3 cellular contexts compared by ENCODE assay signal in the genomic region with DNA sequence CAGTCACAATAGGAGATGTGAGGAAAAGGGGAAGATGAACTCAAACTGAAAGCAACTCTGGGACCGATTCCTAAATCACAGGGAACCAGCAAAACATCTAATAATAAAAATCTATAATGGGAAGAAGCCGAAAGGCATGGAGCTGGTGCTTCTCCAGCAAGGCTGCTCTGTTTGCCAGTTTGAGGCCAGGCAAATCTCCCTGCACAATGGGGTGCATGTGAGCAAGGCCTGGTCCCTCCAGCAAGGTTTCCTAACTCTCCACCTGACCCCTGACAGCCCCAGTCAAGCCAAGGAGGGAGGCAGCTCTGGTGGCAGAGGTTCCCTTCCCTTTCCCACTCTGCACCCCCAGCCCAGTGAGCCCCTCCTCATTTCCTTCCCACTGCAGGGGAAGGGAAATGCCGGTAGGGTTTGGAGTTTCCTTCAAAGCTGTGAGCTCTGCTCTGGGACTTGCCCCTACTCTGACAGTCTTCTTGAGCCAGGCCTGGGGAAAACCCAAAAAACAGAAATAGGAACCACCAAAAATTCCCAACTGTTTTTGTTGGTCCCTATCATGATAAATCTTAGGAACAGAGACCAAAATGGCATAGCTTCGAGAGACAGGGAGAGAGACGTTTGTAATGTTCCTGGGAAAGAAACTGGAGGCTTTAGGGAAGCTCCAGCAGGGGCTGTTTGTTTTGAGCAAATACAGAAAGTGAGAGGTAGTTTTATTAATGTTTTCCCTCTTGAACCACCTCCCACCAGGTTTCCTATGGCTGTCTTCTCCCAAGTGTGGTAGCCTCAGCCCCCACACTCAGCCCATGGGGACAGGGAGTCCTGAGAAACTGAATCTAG.
TF ChIP-seq lines count a peak whose summit lies in the region.

No MANE protein-coding gene starts in this region.

TF ChIP-seq in SK-N-SH, 30 proteins besides CTCF, POLR2A, EP300 and RAD21 (continued from another document):
- TF ChIP-seq GABPA (IDR thresholded peaks at IDR 0.05; ENCODE audit: low read depth) (no peak), TEAD4 (IDR thresholded peaks at IDR 0.05; ENCODE audit: borderline replicate concordance, insufficient read depth) (no peak)
- TF ChIP-seq, protein P1, sequence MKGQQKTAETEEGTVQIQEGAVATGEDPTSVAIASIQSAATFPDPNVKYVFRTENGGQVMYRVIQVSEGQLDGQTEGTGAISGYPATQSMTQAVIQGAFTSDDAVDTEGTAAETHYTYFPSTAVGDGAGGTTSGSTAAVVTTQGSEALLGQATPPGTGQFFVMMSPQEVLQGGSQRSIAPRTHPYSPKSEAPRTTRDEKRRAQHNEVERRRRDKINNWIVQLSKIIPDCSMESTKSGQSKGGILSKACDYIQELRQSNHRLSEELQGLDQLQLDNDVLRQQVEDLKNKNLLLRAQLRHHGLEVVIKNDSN (IDR thresholded peaks at IDR 0.05; ENCODE audit: borderline replicate concordance, low read depth): no peak

TF ChIP-seq in SK-N-SH treated with all-trans-retinoic acid at 6 μM for 48 hours, 23 proteins besides CTCF, POLR2A, EP300 and RAD21 (continued from another document):
- TF ChIP-seq, protein P2, sequence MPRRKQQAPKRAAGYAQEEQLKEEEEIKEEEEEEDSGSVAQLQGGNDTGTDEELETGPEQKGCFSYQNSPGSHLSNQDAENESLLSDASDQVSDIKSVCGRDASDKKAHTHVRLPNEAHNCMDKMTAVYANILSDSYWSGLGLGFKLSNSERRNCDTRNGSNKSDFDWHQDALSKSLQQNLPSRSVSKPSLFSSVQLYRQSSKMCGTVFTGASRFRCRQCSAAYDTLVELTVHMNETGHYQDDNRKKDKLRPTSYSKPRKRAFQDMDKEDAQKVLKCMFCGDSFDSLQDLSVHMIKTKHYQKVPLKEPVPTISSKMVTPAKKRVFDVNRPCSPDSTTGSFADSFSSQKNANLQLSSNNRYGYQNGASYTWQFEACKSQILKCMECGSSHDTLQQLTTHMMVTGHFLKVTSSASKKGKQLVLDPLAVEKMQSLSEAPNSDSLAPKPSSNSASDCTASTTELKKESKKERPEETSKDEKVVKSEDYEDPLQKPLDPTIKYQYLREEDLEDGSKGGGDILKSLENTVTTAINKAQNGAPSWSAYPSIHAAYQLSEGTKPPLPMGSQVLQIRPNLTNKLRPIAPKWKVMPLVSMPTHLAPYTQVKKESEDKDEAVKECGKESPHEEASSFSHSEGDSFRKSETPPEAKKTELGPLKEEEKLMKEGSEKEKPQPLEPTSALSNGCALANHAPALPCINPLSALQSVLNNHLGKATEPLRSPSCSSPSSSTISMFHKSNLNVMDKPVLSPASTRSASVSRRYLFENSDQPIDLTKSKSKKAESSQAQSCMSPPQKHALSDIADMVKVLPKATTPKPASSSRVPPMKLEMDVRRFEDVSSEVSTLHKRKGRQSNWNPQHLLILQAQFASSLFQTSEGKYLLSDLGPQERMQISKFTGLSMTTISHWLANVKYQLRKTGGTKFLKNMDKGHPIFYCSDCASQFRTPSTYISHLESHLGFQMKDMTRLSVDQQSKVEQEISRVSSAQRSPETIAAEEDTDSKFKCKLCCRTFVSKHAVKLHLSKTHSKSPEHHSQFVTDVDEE (CRISPR knock-in tag; IDR thresholded peaks at IDR 0.05): no peak
- TF ChIP-seq, protein P3, sequence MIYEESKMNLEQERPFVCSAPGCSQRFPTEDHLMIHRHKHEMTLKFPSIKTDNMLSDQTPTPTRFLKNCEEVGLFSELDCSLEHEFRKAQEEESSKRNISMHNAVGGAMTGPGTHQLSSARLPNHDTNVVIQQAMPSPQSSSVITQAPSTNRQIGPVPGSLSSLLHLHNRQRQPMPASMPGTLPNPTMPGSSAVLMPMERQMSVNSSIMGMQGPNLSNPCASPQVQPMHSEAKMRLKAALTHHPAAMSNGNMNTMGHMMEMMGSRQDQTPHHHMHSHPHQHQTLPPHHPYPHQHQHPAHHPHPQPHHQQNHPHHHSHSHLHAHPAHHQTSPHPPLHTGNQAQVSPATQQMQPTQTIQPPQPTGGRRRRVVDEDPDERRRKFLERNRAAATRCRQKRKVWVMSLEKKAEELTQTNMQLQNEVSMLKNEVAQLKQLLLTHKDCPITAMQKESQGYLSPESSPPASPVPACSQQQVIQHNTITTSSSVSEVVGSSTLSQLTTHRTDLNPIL (CRISPR knock-in tag; IDR thresholded peaks at IDR 0.05; ENCODE audit: low read depth): no peak
- TF ChIP-seq, protein P4, sequence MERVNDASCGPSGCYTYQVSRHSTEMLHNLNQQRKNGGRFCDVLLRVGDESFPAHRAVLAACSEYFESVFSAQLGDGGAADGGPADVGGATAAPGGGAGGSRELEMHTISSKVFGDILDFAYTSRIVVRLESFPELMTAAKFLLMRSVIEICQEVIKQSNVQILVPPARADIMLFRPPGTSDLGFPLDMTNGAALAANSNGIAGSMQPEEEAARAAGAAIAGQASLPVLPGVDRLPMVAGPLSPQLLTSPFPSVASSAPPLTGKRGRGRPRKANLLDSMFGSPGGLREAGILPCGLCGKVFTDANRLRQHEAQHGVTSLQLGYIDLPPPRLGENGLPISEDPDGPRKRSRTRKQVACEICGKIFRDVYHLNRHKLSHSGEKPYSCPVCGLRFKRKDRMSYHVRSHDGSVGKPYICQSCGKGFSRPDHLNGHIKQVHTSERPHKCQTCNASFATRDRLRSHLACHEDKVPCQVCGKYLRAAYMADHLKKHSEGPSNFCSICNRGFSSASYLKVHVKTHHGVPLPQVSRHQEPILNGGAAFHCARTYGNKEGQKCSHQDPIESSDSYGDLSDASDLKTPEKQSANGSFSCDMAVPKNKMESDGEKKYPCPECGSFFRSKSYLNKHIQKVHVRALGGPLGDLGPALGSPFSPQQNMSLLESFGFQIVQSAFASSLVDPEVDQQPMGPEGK (CRISPR knock-in tag; IDR thresholded peaks at IDR 0.05; ENCODE audit: borderline replicate concordance): no peak
- TF ChIP-seq OSR1 (CRISPR knock-in tag; IDR thresholded peaks at IDR 0.05) (no peak), CSDC2 (CRISPR knock-in tag; IDR thresholded peaks at IDR 0.05) (no peak), PPARA (CRISPR knock-in tag; IDR thresholded peaks at IDR 0.05; ENCODE audit: borderline replicate concordance) (no peak), ZNF8 (CRISPR knock-in tag; IDR thresholded peaks at IDR 0.05) (no peak), BACH2 (CRISPR knock-in tag; IDR thresholded peaks at IDR 0.05; ENCODE audit: borderline replicate concordance) (no peak), TCF4 (CRISPR knock-in tag; IDR thresholded peaks at IDR 0.05; ENCODE audit: borderline replicate concordance) (no peak), ZC3H10 (CRISPR knock-in tag; IDR thresholded peaks at IDR 0.05) (no peak), TOX (CRISPR knock-in tag; IDR thresholded peaks at IDR 0.05; ENCODE audit: borderline replicate concordance) (no peak)
- TF ChIP-seq, protein P5, sequence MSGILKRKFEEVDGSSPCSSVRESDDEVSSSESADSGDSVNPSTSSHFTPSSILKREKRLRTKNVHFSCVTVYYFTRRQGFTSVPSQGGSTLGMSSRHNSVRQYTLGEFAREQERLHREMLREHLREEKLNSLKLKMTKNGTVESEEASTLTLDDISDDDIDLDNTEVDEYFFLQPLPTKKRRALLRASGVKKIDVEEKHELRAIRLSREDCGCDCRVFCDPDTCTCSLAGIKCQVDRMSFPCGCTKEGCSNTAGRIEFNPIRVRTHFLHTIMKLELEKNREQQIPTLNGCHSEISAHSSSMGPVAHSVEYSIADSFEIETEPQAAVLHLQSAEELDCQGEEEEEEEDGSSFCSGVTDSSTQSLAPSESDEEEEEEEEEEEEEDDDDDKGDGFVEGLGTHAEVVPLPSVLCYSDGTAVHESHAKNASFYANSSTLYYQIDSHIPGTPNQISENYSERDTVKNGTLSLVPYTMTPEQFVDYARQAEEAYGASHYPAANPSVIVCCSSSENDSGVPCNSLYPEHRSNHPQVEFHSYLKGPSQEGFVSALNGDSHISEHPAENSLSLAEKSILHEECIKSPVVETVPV (CRISPR knock-in tag; IDR thresholded peaks at IDR 0.05): no peak

TF ChIP-seq in liver, 16 proteins besides CTCF, POLR2A, EP300 and RAD21 (continued from another document):
- TF ChIP-seq, protein P6, sequence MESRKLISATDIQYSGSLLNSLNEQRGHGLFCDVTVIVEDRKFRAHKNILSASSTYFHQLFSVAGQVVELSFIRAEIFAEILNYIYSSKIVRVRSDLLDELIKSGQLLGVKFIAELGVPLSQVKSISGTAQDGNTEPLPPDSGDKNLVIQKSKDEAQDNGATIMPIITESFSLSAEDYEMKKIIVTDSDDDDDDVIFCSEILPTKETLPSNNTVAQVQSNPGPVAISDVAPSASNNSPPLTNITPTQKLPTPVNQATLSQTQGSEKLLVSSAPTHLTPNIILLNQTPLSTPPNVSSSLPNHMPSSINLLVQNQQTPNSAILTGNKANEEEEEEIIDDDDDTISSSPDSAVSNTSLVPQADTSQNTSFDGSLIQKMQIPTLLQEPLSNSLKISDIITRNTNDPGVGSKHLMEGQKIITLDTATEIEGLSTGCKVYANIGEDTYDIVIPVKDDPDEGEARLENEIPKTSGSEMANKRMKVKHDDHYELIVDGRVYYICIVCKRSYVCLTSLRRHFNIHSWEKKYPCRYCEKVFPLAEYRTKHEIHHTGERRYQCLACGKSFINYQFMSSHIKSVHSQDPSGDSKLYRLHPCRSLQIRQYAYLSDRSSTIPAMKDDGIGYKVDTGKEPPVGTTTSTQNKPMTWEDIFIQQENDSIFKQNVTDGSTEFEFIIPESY (IDR thresholded peaks at IDR 0.05): no peak
- TF ChIP-seq TAF1 (conservative IDR thresholded peaks at IDR 0.05) (no peak), FOXA1 (IDR thresholded peaks at IDR 0.05) (no peak), RXRA (IDR thresholded peaks at IDR 0.05) (no peak), HNF4A (conservative IDR thresholded peaks at IDR 0.05) (no peak), YY1 (IDR thresholded peaks at IDR 0.05) (no peak), NR2F2 (IDR thresholded peaks at IDR 0.05) (no peak), EGR1 (IDR thresholded peaks at IDR 0.05; ENCODE audit: low read depth in 2 of 2) (no peak), GABPA (IDR thresholded peaks at IDR 0.05 in 1 of 2, conservative IDR thresholded peaks at IDR 0.05 in 1 of 2) (no peak)
- TF ChIP-seq, protein P7, sequence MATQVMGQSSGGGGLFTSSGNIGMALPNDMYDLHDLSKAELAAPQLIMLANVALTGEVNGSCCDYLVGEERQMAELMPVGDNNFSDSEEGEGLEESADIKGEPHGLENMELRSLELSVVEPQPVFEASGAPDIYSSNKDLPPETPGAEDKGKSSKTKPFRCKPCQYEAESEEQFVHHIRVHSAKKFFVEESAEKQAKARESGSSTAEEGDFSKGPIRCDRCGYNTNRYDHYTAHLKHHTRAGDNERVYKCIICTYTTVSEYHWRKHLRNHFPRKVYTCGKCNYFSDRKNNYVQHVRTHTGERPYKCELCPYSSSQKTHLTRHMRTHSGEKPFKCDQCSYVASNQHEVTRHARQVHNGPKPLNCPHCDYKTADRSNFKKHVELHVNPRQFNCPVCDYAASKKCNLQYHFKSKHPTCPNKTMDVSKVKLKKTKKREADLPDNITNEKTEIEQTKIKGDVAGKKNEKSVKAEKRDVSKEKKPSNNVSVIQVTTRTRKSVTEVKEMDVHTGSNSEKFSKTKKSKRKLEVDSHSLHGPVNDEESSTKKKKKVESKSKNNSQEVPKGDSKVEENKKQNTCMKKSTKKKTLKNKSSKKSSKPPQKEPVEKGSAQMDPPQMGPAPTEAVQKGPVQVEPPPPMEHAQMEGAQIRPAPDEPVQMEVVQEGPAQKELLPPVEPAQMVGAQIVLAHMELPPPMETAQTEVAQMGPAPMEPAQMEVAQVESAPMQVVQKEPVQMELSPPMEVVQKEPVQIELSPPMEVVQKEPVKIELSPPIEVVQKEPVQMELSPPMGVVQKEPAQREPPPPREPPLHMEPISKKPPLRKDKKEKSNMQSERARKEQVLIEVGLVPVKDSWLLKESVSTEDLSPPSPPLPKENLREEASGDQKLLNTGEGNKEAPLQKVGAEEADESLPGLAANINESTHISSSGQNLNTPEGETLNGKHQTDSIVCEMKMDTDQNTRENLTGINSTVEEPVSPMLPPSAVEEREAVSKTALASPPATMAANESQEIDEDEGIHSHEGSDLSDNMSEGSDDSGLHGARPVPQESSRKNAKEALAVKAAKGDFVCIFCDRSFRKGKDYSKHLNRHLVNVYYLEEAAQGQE (IDR thresholded peaks at IDR 0.05): no peak
- TF ChIP-seq, protein P8, sequence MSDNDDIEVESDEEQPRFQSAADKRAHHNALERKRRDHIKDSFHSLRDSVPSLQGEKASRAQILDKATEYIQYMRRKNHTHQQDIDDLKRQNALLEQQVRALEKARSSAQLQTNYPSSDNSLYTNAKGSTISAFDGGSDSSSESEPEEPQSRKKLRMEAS (IDR thresholded peaks at IDR 0.05): no peak
